Comparison of ENCODE assay signal across 11 cellular contexts in genomic region chr10:77386833-77387232, GRCh38.
DNase-seq lines count a peak whose midpoint lies in the region; ATAC-seq, FAIRE-seq and TF ChIP-seq lines count a peak whose summit lies in the region.
"Had no signal": no experiment of that assay in that cellular context is flagged by ENCODE, and none has a peak within 500 bp of the region (broad histone marks: within the 10 kb centered on the region; RNA-seq: fewer than 3 reads in every experiment).

No MANE protein-coding gene starts in this region.

- peaks cover 16 to 34% (median 23%) of the 10 kb centered on the region in 3 donors for H3K4me1 ChIP-seq in pancreas

- H3K27me3 ChIP-seq in pancreas: no peaks in the 10 kb centered on the region

- POLR2A ChIA-PET in GM10248 (lab: Yijun Ruan, JAX): no interaction called here

- no peaks in the 10 kb centered on the region for H3K36me3 ChIP-seq in pancreas
- H3K36me3 ChIP-seq: heart right ventricle had no signal

- peak overlapping the region in 1 of 4 donors; percentile 35 for H3K27ac ChIP-seq in pancreas
- H3K27ac ChIP-seq: heart right ventricle had no signal

- DNase-seq in Ammon's horn (ENCODE audit: low spot score): peak; percentile 45
- DNase-seq in T1000 (lab: John Stamatoyannopoulos, UW): peak; percentile 20
- DNase-seq in epithelial cell of esophagus (ENCODE audit: low read depth): peak; percentile 11
- DNase-seq in pancreas: no peak
- no peak for DNase-seq in activated CD4-positive, CD25-positive, alpha-beta regulatory T cell treated with anti-CD3 and anti-CD28 coated beads, Interleukin-2, amount 50 U/mL, for 72 hours
- DNase-seq in GM10248 (ENCODE audit: extremely low spot score): no peak
- DNase-seq in activated T-cell treated with anti-CD3 and anti-CD28 coated beads for 4 hours: no peak
- no peak for DNase-seq in midbrain (lab: John Stamatoyannopoulos, UW)
- DNase-seq: heart right ventricle, naive B cell, NCI-H1092 treated with DMSO at 0.1 percent for 48 hours had no signal

- peak in 3 of 4 donors; percentile 6 to 21 (median 9) for ATAC-seq in pancreas
- ATAC-seq: heart right ventricle had no signal

- intact Hi-C loops in pancreas (cut with DNase I): no loop called here

- no peak overlapping the region for H3K4me3 ChIP-seq in epithelial cell of esophagus (ENCODE audit: low read length)
- no peak overlapping the region for H3K4me3 ChIP-seq in pancreas
- H3K4me3 ChIP-seq: heart right ventricle had no signal

- 42 to 50% methylated on average over 5 of the region's 5 CpGs for WGBS in pancreas, 2 donors

- CTCF ChIA-PET in GM10248 (lab: Yijun Ruan, JAX): interaction anchor here (0.9 to 1.3 kb wide), 3 partner anchors 34 to 276 kb away, joined by 3 to 4 read pairs (median 3); no protein-coding TSS in a partner anchor

- TF ChIP-seq CTCF in epithelial cell of esophagus (IDR thresholded peaks at IDR 0.05; ENCODE audit: insufficient read depth, low read depth, low read length, missing control alignments) (no peak), pancreas (IDR thresholded peaks at IDR 0.05) (no peak), GM10248 (IDR thresholded peaks at IDR 0.05; ENCODE audit: control extremely low read depth, extremely low read depth, low read depth, missing control alignments) (no peak)

- H3K9me3 ChIP-seq in pancreas: no peaks in the 10 kb centered on the region
- H3K9me3 ChIP-seq: heart right ventricle had no signal

- no peak for FAIRE-seq in pancreas (lab: Jason Lieb, UNC)

Comparison
In these comparisons a context has a peak if more than half of its experiments do, and no peak if none do; other contexts are left out.
1. DNase-seq: peak in Ammon's horn (single experiment), T1000 (single experiment) and epithelial cell of esophagus (single experiment); none in pancreas (0 of 6), activated CD4-positive, CD25-positive, alpha-beta regulatory T cell treated with anti-CD3 and anti-CD28 coated beads, Interleukin-2, amount 50 U/mL, for 72 hours (single experiment), GM10248 (single experiment), activated T-cell treated with anti-CD3 and anti-CD28 coated beads for 4 hours (single experiment) and midbrain (single experiment).